In the genomic region with DNA sequence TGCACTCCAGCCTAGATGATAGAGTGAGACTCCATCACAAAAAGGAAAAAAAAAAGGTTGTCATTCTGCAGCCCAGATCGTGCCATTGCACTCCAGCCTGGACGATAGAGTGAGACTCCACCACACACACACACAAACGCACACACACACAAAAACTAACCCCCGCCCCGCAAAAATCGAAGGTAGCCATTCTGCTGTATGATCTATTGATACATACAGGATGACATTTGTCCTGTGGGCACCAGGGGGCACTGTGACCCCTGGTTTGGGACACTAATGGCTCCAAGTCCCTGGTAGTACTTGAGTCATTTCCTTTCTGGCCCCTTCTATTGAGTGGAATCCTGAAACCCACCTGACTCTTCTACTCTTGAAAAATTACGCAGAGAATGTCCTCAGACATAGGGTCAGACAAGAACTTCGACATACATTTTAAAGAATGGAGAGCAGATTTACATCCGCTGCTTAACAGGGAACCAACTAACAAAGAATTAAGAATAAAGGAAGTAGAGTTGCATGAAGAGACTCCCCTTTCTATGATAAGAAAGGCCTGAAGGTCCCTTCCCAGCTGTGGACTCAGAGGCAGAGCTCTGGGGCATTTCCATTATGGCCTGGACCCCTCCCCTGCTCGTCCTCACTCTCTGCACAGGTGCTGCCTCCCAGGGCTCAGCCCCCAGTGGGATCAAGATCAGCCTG, we compare ENCODE assay signal across 7 cellular contexts. TPM values are rescaled to one million over a fixed set of nuclear protein-coding genes. Genes with fewer than 3 reads are reported as not detected.
A peak's percentile ranks its signal among the peaks of the same experiment; 100 is the strongest.
DNase-seq lines count a peak whose midpoint lies in the region; ATAC-seq and TF ChIP-seq lines count a peak whose summit lies in the region.

No MANE protein-coding gene starts in this region.

- no peaks in the 10 kb centered on the region for H3K36me3 Mint-ChIP-seq in brain

- H3K27ac Mint-ChIP-seq in brain: peak overlapping the region in 1 of 5 experiments; percentile 39

- H3K27me3 Mint-ChIP-seq in brain: peaks cover 10% of the 10 kb centered on the region

- peaks cover 0 to 2% (median 0%) of the 10 kb centered on the region in 5 experiments for H3K9me3 Mint-ChIP-seq in brain

- peak; percentile 67 to 79 for TF ChIP-seq CTCF in brain (conservative IDR thresholded peaks at IDR 0.05)

- ATAC-seq in left lobe of liver: peak; percentile 78
- no peak for ATAC-seq in HG03039 (IDR thresholded peaks at IDR 0.05; ENCODE audit: unreplicated experiment)

- H3K4me3 Mint-ChIP-seq in brain: no peak overlapping the region

- peak; percentile 46 for DNase-seq in ELR (ENCODE audit: low read depth)
- peak; percentile 7 for DNase-seq in KG1 (lab: John Stamatoyannopoulos, UW)
- DNase-seq in T-helper 2 cell: peak in 4 of 5 experiments; percentile 16 to 65 (median 22)
- DNase-seq in left lobe of liver (ENCODE audit: low spot score): no peak
- peak; percentile 13 to 20 for DNase-seq in stimulated activated CD8-positive, alpha-beta memory T cell treated with anti-CD3 and anti-CD28 coated beads, Interleukin-4, amount 100 ng/mL, for 1 hour (ENCODE audit: low read depth in 2 of 2, low spot score in 1 of 2)

- H3K4me1 Mint-ChIP-seq in brain: peaks cover 4% of the 10 kb centered on the region

RNA-seq across cellular contexts. Expression of a gene that starts 35.0 kb away (rescaled TPM):
- not detected for polyA plus RNA-seq in brain (ENCODE audit: insufficient read depth, low read depth, low replicate concordance)
- total RNA-seq in left lobe of liver: 1.2 TPM

RNA-seq across cellular contexts. Expression of a gene that starts 50.3 kb away (rescaled TPM):
- not detected for polyA plus RNA-seq in brain (ENCODE audit: insufficient read depth, low read depth, low replicate concordance)
- total RNA-seq in left lobe of liver: not detected
